In genomic region chr1:51268675-51269033, GRCh38 we compare ENCODE assay signal across 9 cellular contexts. TPM values are rescaled to one million over a fixed set of nuclear protein-coding genes. Genes with fewer than 3 reads are reported as not detected.
DNase-seq lines count a peak whose midpoint lies in the region; ATAC-seq and TF ChIP-seq lines count a peak whose summit lies in the region.
"Had no signal": no experiment of that assay in that cellular context is flagged by ENCODE, and none has a peak within 500 bp of the region (broad histone marks: within the 10 kb centered on the region; RNA-seq: fewer than 3 reads in every experiment).

No MANE protein-coding gene starts in this region.

- no peak overlapping the region for H3K4me3 ChIP-seq in choroid plexus epithelial cell (ENCODE audit: low read depth, low read length)
- H3K4me3 ChIP-seq: right lobe of liver had no signal

- H3K36me3 Mint-ChIP-seq in activated naive CD4-positive, alpha-beta T cell treated with anti-CD3 and anti-CD28 coated beads for 36 hours (ENCODE audit: low read depth), result peaks cover 3% of the 10 kb centered on the region
- peaks cover 0 to 11% of the 10 kb centered on the region in 2 donors for H3K36me3 Mint-ChIP-seq in activated naive CD4-positive, alpha-beta T cell treated with anti-CD3 and anti-CD28 coated beads, Interleukin-2, amount 50 U/mL, for 72 hours
- H3K36me3 Mint-ChIP-seq in stimulated activated memory B cell treated with anti-CD40 and anti-IgM and Interleukin-4, amounts not matched to agents 10 μg/mL and 1 μg/mL and 100 μg/mL, for 72 hours, result peaks cover 14% of the 10 kb centered on the region

- CTCF ChIA-PET in activated naive CD4-positive, alpha-beta T cell treated with anti-CD3 and anti-CD28 coated beads for 36 hours (lab: Charles Lee), result interaction anchor here (0.9 to 2.7 kb wide), 3 partner anchors 27 to 28 kb away, joined by 3 to 7 read pairs (median 7); no protein-coding TSS in a partner anchor

- intact Hi-C loops in activated naive CD4-positive, alpha-beta T cell treated with anti-CD3 and anti-CD28 coated beads for 36 hours (cut with micrococcal nuclease), result no loop called here

- no peak overlapping the region for H3K4me3 Mint-ChIP-seq in activated naive CD4-positive, alpha-beta T cell treated with anti-CD3 and anti-CD28 coated beads for 36 hours
- peak overlapping the region; percentile 29 for H3K4me3 Mint-ChIP-seq in stimulated activated memory B cell treated with anti-CD40 and anti-IgM and Interleukin-4, amounts not matched to agents 10 μg/mL and 1 μg/mL and 100 μg/mL, for 72 hours

- H3K4me1 Mint-ChIP-seq in activated naive CD4-positive, alpha-beta T cell treated with anti-CD3 and anti-CD28 coated beads for 36 hours (ENCODE audit: low read depth), result peaks cover 36% of the 10 kb centered on the region
- H3K4me1 Mint-ChIP-seq in stimulated activated memory B cell treated with anti-CD40 and anti-IgM and Interleukin-4, amounts not matched to agents 10 μg/mL and 1 μg/mL and 100 μg/mL, for 72 hours, result peaks cover 51% of the 10 kb centered on the region

- ATAC-seq in activated naive CD4-positive, alpha-beta T cell treated with anti-CD3 and anti-CD28 coated beads, Interleukin-2, amount 50 U/mL, for 72 hours, result no peak
- ATAC-seq in HG03432 (IDR thresholded peaks at IDR 0.05; ENCODE audit: unreplicated experiment), result peak; percentile 28
- no peak for ATAC-seq in stimulated activated memory B cell treated with anti-CD40 and anti-IgM and Interleukin-4, amounts not matched to agents 10 μg/mL and 1 μg/mL and 100 μg/mL, for 72 hours

- peak overlapping the region; percentile 25 for H3K27ac Mint-ChIP-seq in activated naive CD4-positive, alpha-beta T cell treated with anti-CD3 and anti-CD28 coated beads for 36 hours
- H3K27ac Mint-ChIP-seq in activated naive CD4-positive, alpha-beta T cell treated with anti-CD3 and anti-CD28 coated beads, Interleukin-2, amount 50 U/mL, for 72 hours, result peak overlapping the region in 1 of 2 donors; percentile 69
- H3K27ac Mint-ChIP-seq in stimulated activated memory B cell treated with anti-CD40 and anti-IgM and Interleukin-4, amounts not matched to agents 10 μg/mL and 1 μg/mL and 100 μg/mL, for 72 hours, result peak overlapping the region; percentile 79

- TF ChIP-seq CTCF in choroid plexus epithelial cell (conservative IDR thresholded peaks at IDR 0.05; ENCODE audit: low read depth, low read length), result no peak

- no peak for DNase-seq in activated naive CD4-positive, alpha-beta T cell treated with anti-CD3 and anti-CD28 coated beads for 36 hours
- no peak for DNase-seq in activated naive CD4-positive, alpha-beta T cell treated with anti-CD3 and anti-CD28 coated beads, Interleukin-2, amount 50 U/mL, for 72 hours (ENCODE audit: low spot score in 2 of 2)
- DNase-seq in choroid plexus epithelial cell (ENCODE audit: low read depth), result peak; percentile 47
- no peak for DNase-seq in HuH-7.5 (ENCODE audit: low spot score)
- no peak for DNase-seq in inferior parietal cortex (ENCODE audit: extremely low spot score)
- DNase-seq in cerebellar nuclear complex (lab: John Stamatoyannopoulos, UW), result no peak
- DNase-seq: right lobe of liver had no signal

- H3K9me3 Mint-ChIP-seq in activated naive CD4-positive, alpha-beta T cell treated with anti-CD3 and anti-CD28 coated beads for 36 hours, result no peaks in the 10 kb centered on the region
- no peaks in the 10 kb centered on the region for H3K9me3 Mint-ChIP-seq in activated naive CD4-positive, alpha-beta T cell treated with anti-CD3 and anti-CD28 coated beads, Interleukin-2, amount 50 U/mL, for 72 hours
- H3K9me3 Mint-ChIP-seq in stimulated activated memory B cell treated with anti-CD40 and anti-IgM and Interleukin-4, amounts not matched to agents 10 μg/mL and 1 μg/mL and 100 μg/mL, for 72 hours, result no peaks in the 10 kb centered on the region

- no peaks in the 10 kb centered on the region for H3K27me3 Mint-ChIP-seq in activated naive CD4-positive, alpha-beta T cell treated with anti-CD3 and anti-CD28 coated beads for 36 hours (ENCODE audit: low read depth)
- H3K27me3 Mint-ChIP-seq in stimulated activated memory B cell treated with anti-CD40 and anti-IgM and Interleukin-4, amounts not matched to agents 10 μg/mL and 1 μg/mL and 100 μg/mL, for 72 hours, result no peaks in the 10 kb centered on the region

RNA-seq across cellular contexts. Expression of gene RNF11, which starts 32.6 kb away (rescaled TPM):
- 10 to 100 TPM; 14.9 to 17.7 TPM for total RNA-seq in activated naive CD4-positive, alpha-beta T cell treated with anti-CD3 and anti-CD28 coated beads for 36 hours
- 10 to 100 TPM; 22.2 to 26.6 TPM for total RNA-seq in activated naive CD4-positive, alpha-beta T cell treated with anti-CD3 and anti-CD28 coated beads, Interleukin-2, amount 50 U/mL, for 72 hours
